ENCODE assay signal across 1 cellular context in genomic region chr16:71338632-71339031, GRCh38.
TF ChIP-seq lines count a peak whose summit lies in the region.

No MANE protein-coding gene starts in this region.

TF ChIP-seq in HepG2, 621 proteins besides CTCF, POLR2A, EP300 and RAD21:
- TF ChIP-seq CEBPG (CRISPR knock-in tag; IDR thresholded peaks at IDR 0.05), result peak; percentile 37
- TF ChIP-seq SPEN (CRISPR knock-in tag; IDR thresholded peaks at IDR 0.05; ENCODE audit: low read depth), result no peak
- no peak for TF ChIP-seq ZNF589 (CRISPR knock-in tag; conservative IDR thresholded peaks at IDR 0.05)
- TF ChIP-seq ZKSCAN1 (IDR thresholded peaks at IDR 0.05; ENCODE audit: low read length), result 0 out of 2 replicates have a peak, but pooled peaks have one; percentile 36
- TF ChIP-seq KDM1A (CRISPR knock-in tag; IDR thresholded peaks at IDR 0.05), result peak; percentile 51; the same call in 1 of the 2 replicates
- TF ChIP-seq CEBPB (IDR thresholded peaks at IDR 0.05; ENCODE audit: borderline replicate concordance, low read depth, low read length), result peak; percentile 81
